Comparison of ENCODE assay signal across 8 cellular contexts in the genomic region with DNA sequence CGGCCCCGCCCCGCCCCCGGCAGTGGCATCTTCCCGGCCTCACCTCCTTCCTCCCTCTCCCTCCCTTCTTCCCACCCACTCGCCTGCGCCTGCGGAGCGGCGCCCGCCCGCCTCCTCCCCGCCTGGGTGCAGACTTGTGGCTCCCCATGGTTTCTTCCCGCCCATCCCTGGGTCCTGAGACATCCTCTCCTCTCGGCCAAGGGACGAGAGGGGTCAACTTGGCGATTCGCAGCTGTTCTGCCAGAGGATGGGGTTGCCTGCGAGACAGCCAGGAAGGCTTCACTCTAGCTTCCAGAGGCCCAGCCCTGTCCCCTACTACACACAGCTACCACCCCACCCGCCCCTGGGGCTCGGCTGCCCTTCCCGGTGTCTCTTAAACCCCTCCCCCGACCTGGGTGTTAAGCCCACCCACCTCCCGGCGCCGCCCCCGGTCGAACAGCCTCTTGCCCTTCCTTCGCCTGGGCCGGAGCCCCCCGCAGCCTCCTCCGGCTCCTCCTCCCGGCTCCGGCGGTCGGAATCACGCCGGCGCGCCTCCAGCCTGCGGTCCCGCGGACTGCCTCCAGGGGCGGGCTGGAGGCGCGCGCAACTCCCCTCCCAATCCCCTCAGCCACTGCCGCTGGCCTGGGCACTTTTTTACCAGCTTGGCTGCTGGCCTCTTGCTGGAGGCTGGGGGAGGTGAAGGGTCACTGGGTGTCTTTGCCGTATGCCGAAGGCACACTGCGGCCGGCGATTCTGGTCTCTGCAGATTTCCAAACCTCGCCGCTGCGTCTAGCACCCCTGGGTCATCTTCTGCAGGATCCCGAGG. TPM values are rescaled to one million over a fixed set of nuclear protein-coding genes. Genes with fewer than 3 reads are reported as not detected.
DNase-seq lines count a peak whose midpoint lies in the region; ATAC-seq and TF ChIP-seq lines count a peak whose summit lies in the region.

No MANE protein-coding gene starts in this region.

- H3K4me3 Mint-ChIP-seq in progenitor cell of endocrine pancreas (ENCODE audit: low read depth): peak overlapping the region; percentile 80

- H3K9me3 Mint-ChIP-seq in progenitor cell of endocrine pancreas (ENCODE audit: low read depth): no peaks in the 10 kb centered on the region

- TF ChIP-seq CTCF in NB4 (IDR thresholded peaks at IDR 0.05; ENCODE audit: low read depth, low read length) (peak; percentile 72), progenitor cell of endocrine pancreas (IDR thresholded peaks at IDR 0.05; ENCODE audit: unreplicated experiment) (peak; percentile 63)

- intact Hi-C loops in left cardiac atrium (cut with DNase I): loop anchor here (2.0 to 5.0 kb wide), 5 partner anchors 50 to 155 kb away; partner anchors contain the start of genes CDKN2AIPNL (in 1 of the 2) and UBE2B (in 1 of the 2)

- peak overlapping the region; percentile 92 for H3K27ac Mint-ChIP-seq in progenitor cell of endocrine pancreas

- H3K4me3 ChIP-seq in GM08714 (ENCODE audit: low read length): peak overlapping the region; percentile 92
- peak overlapping the region; percentile 76 for H3K4me3 ChIP-seq in NB4 (ENCODE audit: low read depth, low read length)

- POLR2A ChIA-PET in HEK293T (lab: Yijun Ruan, JAX): interaction anchor here (0.8 to 4.8 kb wide), 5 partner anchors 8 to 155 kb away, joined by 3 to 23 read pairs (median 12); partner anchors contain the start of genes CDKN2AIPNL and UBE2B

- CTCF ChIA-PET in HEK293T (lab: Yijun Ruan, JAX): interaction anchor here (0.7 to 1.3 kb wide), 5 partner anchors 9 to 54 kb away, joined by 3 to 4 read pairs (median 3); no protein-coding TSS in a partner anchor

- TF ChIP-seq POLR2A in NB4 (IDR thresholded peaks at IDR 0.05; ENCODE audit: extremely low read depth, insufficient read length): peak; percentile 17

- no peaks in the 10 kb centered on the region for H3K36me3 Mint-ChIP-seq in progenitor cell of endocrine pancreas (ENCODE audit: insufficient read depth)

- DNase-seq in HEK293T (ENCODE audit: extremely low spot score) (peak; percentile 80), NB4 (ENCODE audit: low read depth) (peak; percentile 92), T follicular helper cell (ENCODE audit: low read depth) (peak; percentile 50), amniotic epithelial cell (ENCODE audit: low read depth) (peak; percentile 84), left cardiac atrium (peak; percentile 90), progenitor cell of endocrine pancreas (ENCODE audit: low spot score, unreplicated experiment) (peak; percentile 76), ureter (ENCODE audit: low spot score) (peak; percentile 85)

- ATAC-seq in left cardiac atrium: peak; percentile 56 to 63

- H3K27me3 Mint-ChIP-seq in progenitor cell of endocrine pancreas: peaks cover 12% of the 10 kb centered on the region

- peaks cover 25% of the 10 kb centered on the region for H3K4me1 Mint-ChIP-seq in progenitor cell of endocrine pancreas (ENCODE audit: low read depth)

TF ChIP-seq in HEK293T, 16 proteins besides CTCF, POLR2A, EP300 and RAD21:
- TF ChIP-seq ZNF384 (IDR thresholded peaks at IDR 0.05) (no peak), ARNT (IDR thresholded peaks at IDR 0.05) (no peak), CTBP1 (IDR thresholded peaks at IDR 0.05; ENCODE audit: borderline replicate concordance) (no peak), TARDBP (IDR thresholded peaks at IDR 0.05) (no peak), BHLHE40 (IDR thresholded peaks at IDR 0.05; ENCODE audit: borderline replicate concordance) (no peak), ELF4 (IDR thresholded peaks at IDR 0.05) (no peak), SUZ12 (IDR thresholded peaks at IDR 0.05) (no peak), L3MBTL2 (conservative IDR thresholded peaks at IDR 0.05) (no peak), SP1 (IDR thresholded peaks at IDR 0.05) (no peak), PKNOX1 (IDR thresholded peaks at IDR 0.05) (no peak), NFRKB (IDR thresholded peaks at IDR 0.05) (no peak), FOXK2 (IDR thresholded peaks at IDR 0.05) (no peak)

RNA-seq across cellular contexts. Expression of gene JADE2, which starts 1.9 kb away (rescaled TPM):
- total RNA-seq in left cardiac atrium: 10 to 100 TPM; 34.7 to 49.0 TPM
- total RNA-seq in progenitor cell of endocrine pancreas: 6.7 and 7.8 TPM in 2 replicates
- total RNA-seq in ureter: 68.7 TPM

Comparison
In these comparisons a context has a peak if more than half of its experiments do, and no peak if none do; other contexts are left out.
1. Peak in every context shown above with its lines: DNase-seq, ATAC-seq and H3K4me3 ChIP-seq.